In genomic region chr10:69065406-69066361, GRCh38 we compare ENCODE assay signal across 9 cellular contexts. TPM values are rescaled to one million over a fixed set of nuclear protein-coding genes. Genes with fewer than 3 reads are reported as not detected.
DNase-seq lines count a peak whose midpoint lies in the region; ATAC-seq, FAIRE-seq and TF ChIP-seq lines count a peak whose summit lies in the region.
"Had no signal": no experiment of that assay in that cellular context is flagged by ENCODE, and none has a peak within 500 bp of the region (broad histone marks: within the 10 kb centered on the region; RNA-seq: fewer than 3 reads in every experiment).

No MANE protein-coding gene starts in this region.

- peak overlapping the region; percentile 18 for H3K9ac ChIP-seq in astrocyte (ENCODE audit: low read length)

- no peak for FAIRE-seq in astrocyte (lab: Jason Lieb, UNC)

- DNase-seq in CD4-positive, alpha-beta T cell = no peak
- DNase-seq in HL-60 (ENCODE audit: low read depth in 1 of 2, low spot score in 1 of 2) (peak in 1 of 2 experiments; percentile 84), astrocyte (ENCODE audit: low read depth) (peak; percentile 53), hippocampal formation (lab: John Stamatoyannopoulos, UW) (no peak)
- peak in 1 of 9 donors; percentile 80 for DNase-seq in naive thymus-derived CD4-positive, alpha-beta T cell
- DNase-seq in CD8-positive, alpha-beta memory T cell = no peak
- no peak for DNase-seq in CD8-positive, alpha-beta T cell

- no peaks in the 10 kb centered on the region for H4K20me1 ChIP-seq in astrocyte (ENCODE audit: insufficient read depth, low read length)

- H3K27me3 ChIP-seq in CD4-positive, alpha-beta T cell (ENCODE audit: control insufficient read depth, insufficient read depth, low read length) = no peaks in the 10 kb centered on the region
- H3K27me3 ChIP-seq in HL-60 (ENCODE audit: insufficient read depth, poor library complexity, severe bottlenecking) (no peaks in the 10 kb centered on the region), astrocyte (ENCODE audit: insufficient read depth, low read length) (no peaks in the 10 kb centered on the region)
- no peaks in the 10 kb centered on the region for H3K27me3 ChIP-seq in naive thymus-derived CD4-positive, alpha-beta T cell (ENCODE audit: control insufficient read depth in 2 of 2, insufficient read depth in 2 of 2, low read length in 2 of 2)
- no peaks in the 10 kb centered on the region for H3K27me3 ChIP-seq in CD8-positive, alpha-beta memory T cell (ENCODE audit: insufficient read depth, low read length, poor library complexity, severe bottlenecking)
- H3K27me3 ChIP-seq in CD8-positive, alpha-beta T cell (ENCODE audit: insufficient read depth, low read length) = no peaks in the 10 kb centered on the region

- H3K79me2 ChIP-seq in astrocyte (ENCODE audit: insufficient read depth, low read length) = no peaks in the 10 kb centered on the region

- CTCF ChIA-PET in CD4-positive, alpha-beta T cell (lab: Charles Lee) = interaction anchor here (0.7 to 1.3 kb wide), 2 partner anchors 17 to 28 kb away, joined by 3 to 4 read pairs; no protein-coding TSS in a partner anchor
- CTCF ChIA-PET in naive thymus-derived CD4-positive, alpha-beta T cell (lab: Charles Lee) = interaction anchor here (1.7 kb wide), 1 partner anchor 60 kb away, joined by 8 read pairs; no protein-coding TSS in a partner anchor
- CTCF ChIA-PET in CD8-positive, alpha-beta memory T cell (lab: Charles Lee) = interaction anchor here (0.7 to 1.3 kb wide), 4 partner anchors 9 to 28 kb away, joined by 3 to 4 read pairs (median 3); no protein-coding TSS in a partner anchor
- CTCF ChIA-PET in CD8-positive, alpha-beta T cell (lab: Charles Lee) = interaction anchor here (1.1 kb wide), 1 partner anchor 62 kb away, joined by 3 read pairs; no protein-coding TSS in a partner anchor

- H2AFZ ChIP-seq in astrocyte (ENCODE audit: low read depth, low read length) = peak overlapping the region; percentile 51

- H3K9me3 Mint-ChIP-seq in CD4-positive, alpha-beta T cell = no peaks in the 10 kb centered on the region
- no peaks in the 10 kb centered on the region for H3K9me3 Mint-ChIP-seq in astrocyte (ENCODE audit: unreplicated experiment)
- H3K9me3 Mint-ChIP-seq in naive thymus-derived CD4-positive, alpha-beta T cell = no peaks in the 10 kb centered on the region
- no peaks in the 10 kb centered on the region for H3K9me3 Mint-ChIP-seq in CD8-positive, alpha-beta memory T cell
- no peaks in the 10 kb centered on the region for H3K9me3 Mint-ChIP-seq in CD8-positive, alpha-beta T cell

- no peaks in the 10 kb centered on the region for H3K27me3 Mint-ChIP-seq in CD4-positive, alpha-beta T cell
- H3K27me3 Mint-ChIP-seq in astrocyte (ENCODE audit: low read depth, unreplicated experiment) = peaks cover 19% of the 10 kb centered on the region
- H3K27me3 Mint-ChIP-seq in naive thymus-derived CD4-positive, alpha-beta T cell = no peaks in the 10 kb centered on the region
- H3K27me3 Mint-ChIP-seq in CD8-positive, alpha-beta memory T cell = peaks cover 0 to 2% of the 10 kb centered on the region in 2 donors
- H3K27me3 Mint-ChIP-seq in CD8-positive, alpha-beta T cell (ENCODE audit: low read depth) = no peaks in the 10 kb centered on the region

- no peaks in the 10 kb centered on the region for H3K9me3 ChIP-seq in CD4-positive, alpha-beta T cell (ENCODE audit: control insufficient read depth, low read length)
- H3K9me3 ChIP-seq in astrocyte (ENCODE audit: insufficient read depth, low read depth, low read length) = no peaks in the 10 kb centered on the region
- no peaks in the 10 kb centered on the region for H3K9me3 ChIP-seq in naive thymus-derived CD4-positive, alpha-beta T cell (ENCODE audit: control insufficient read depth in 2 of 3, low read length in 3 of 3)
- no peaks in the 10 kb centered on the region for H3K9me3 ChIP-seq in CD8-positive, alpha-beta memory T cell (ENCODE audit: low read length)
- no peaks in the 10 kb centered on the region for H3K9me3 ChIP-seq in CD8-positive, alpha-beta T cell (ENCODE audit: low read length)

- H3K4me1 ChIP-seq in astrocyte (ENCODE audit: insufficient read depth, low read length) = peaks cover 20% of the 10 kb centered on the region
- H3K4me1 ChIP-seq in naive thymus-derived CD4-positive, alpha-beta T cell (ENCODE audit: control insufficient read depth in 2 of 2, insufficient read depth in 2 of 2, low read length in 2 of 2) = peaks cover 12 to 13% of the 10 kb centered on the region in 2 donors
- H3K4me1 ChIP-seq in CD8-positive, alpha-beta memory T cell (ENCODE audit: insufficient read depth, low read length) = peaks cover 14% of the 10 kb centered on the region
- H3K4me1 ChIP-seq in CD8-positive, alpha-beta T cell (ENCODE audit: insufficient read depth, low read length) = peaks cover 14% of the 10 kb centered on the region

- no peaks in the 10 kb centered on the region for H3K36me3 Mint-ChIP-seq in CD4-positive, alpha-beta T cell (ENCODE audit: low read depth)
- H3K36me3 Mint-ChIP-seq in astrocyte (ENCODE audit: low read depth, unreplicated experiment) = no peaks in the 10 kb centered on the region
- H3K36me3 Mint-ChIP-seq in naive thymus-derived CD4-positive, alpha-beta T cell = peaks cover 0 to 3% (median 0%) of the 10 kb centered on the region in 5 donors
- H3K36me3 Mint-ChIP-seq in CD8-positive, alpha-beta memory T cell = no peaks in the 10 kb centered on the region
- no peaks in the 10 kb centered on the region for H3K36me3 Mint-ChIP-seq in CD8-positive, alpha-beta T cell

- H3K27ac Mint-ChIP-seq in CD4-positive, alpha-beta T cell = no peak overlapping the region
- peak overlapping the region; percentile 34 for H3K27ac Mint-ChIP-seq in astrocyte (ENCODE audit: unreplicated experiment)
- peak overlapping the region in 4 of 9 donors; percentile 29 to 84 (median 81) for H3K27ac Mint-ChIP-seq in naive thymus-derived CD4-positive, alpha-beta T cell
- H3K27ac Mint-ChIP-seq in CD8-positive, alpha-beta memory T cell = peak overlapping the region in 1 of 8 donors; percentile 28
- no peak overlapping the region for H3K27ac Mint-ChIP-seq in CD8-positive, alpha-beta T cell

- no peak overlapping the region for H3K27ac ChIP-seq in CD4-positive, alpha-beta T cell (ENCODE audit: low read depth, low read length)
- peak overlapping the region; percentile 97 for H3K27ac ChIP-seq in HL-60 (replicated peaks)
- H3K27ac ChIP-seq in astrocyte (ENCODE audit: low read depth, low read length) = peak overlapping the region; percentile 31
- no peak overlapping the region for H3K27ac ChIP-seq in naive thymus-derived CD4-positive, alpha-beta T cell (ENCODE audit: low read depth, low read length)
- no peak overlapping the region for H3K27ac ChIP-seq in CD8-positive, alpha-beta memory T cell (ENCODE audit: low read depth, low read length)
- H3K27ac ChIP-seq in CD8-positive, alpha-beta T cell (ENCODE audit: low read depth, low read length) = no peak overlapping the region

- peaks cover 26% of the 10 kb centered on the region for H3K4me1 Mint-ChIP-seq in CD4-positive, alpha-beta T cell (ENCODE audit: low read depth)
- H3K4me1 Mint-ChIP-seq in astrocyte (ENCODE audit: low read depth, unreplicated experiment) = peaks cover 9% of the 10 kb centered on the region
- peaks cover 13 to 41% (median 20%) of the 10 kb centered on the region in 7 donors for H3K4me1 Mint-ChIP-seq in naive thymus-derived CD4-positive, alpha-beta T cell
- H3K4me1 Mint-ChIP-seq in CD8-positive, alpha-beta memory T cell = peaks cover 14 to 22% (median 14%) of the 10 kb centered on the region in 3 donors
- H3K4me1 Mint-ChIP-seq in CD8-positive, alpha-beta T cell (ENCODE audit: low read depth) = peaks cover 15% of the 10 kb centered on the region

- H3K4me2 ChIP-seq in astrocyte (ENCODE audit: low read length) = peak overlapping the region; percentile 44

- peak; percentile 27 for ATAC-seq in CD4-positive, alpha-beta T cell (ENCODE audit: poor library complexity)
- peak; percentile 64 for ATAC-seq in GM19463 (IDR thresholded peaks at IDR 0.05; ENCODE audit: unreplicated experiment)
- ATAC-seq in naive thymus-derived CD4-positive, alpha-beta T cell = peak; percentile 64
- no peak for ATAC-seq in CD8-positive, alpha-beta T cell
- ATAC-seq: HCT116 had no signal

- H3K4me3 Mint-ChIP-seq in CD4-positive, alpha-beta T cell = no peak overlapping the region
- H3K4me3 Mint-ChIP-seq in astrocyte (ENCODE audit: unreplicated experiment) = no peak overlapping the region
- H3K4me3 Mint-ChIP-seq in naive thymus-derived CD4-positive, alpha-beta T cell = peak overlapping the region in 1 of 10 donors; percentile 44
- H3K4me3 Mint-ChIP-seq in CD8-positive, alpha-beta memory T cell = no peak overlapping the region
- no peak overlapping the region for H3K4me3 Mint-ChIP-seq in CD8-positive, alpha-beta T cell

- H3K4me3 ChIP-seq in HL-60 (replicated peaks; ENCODE audit: insufficient read depth, low read length) = no peak overlapping the region
- no peak overlapping the region for H3K4me3 ChIP-seq in astrocyte (ENCODE audit: insufficient read depth, low read depth, low read length)
- no peak overlapping the region for H3K4me3 ChIP-seq in naive thymus-derived CD4-positive, alpha-beta T cell (ENCODE audit: low read length)
- H3K4me3 ChIP-seq in CD8-positive, alpha-beta memory T cell (ENCODE audit: low read length) = no peak overlapping the region
- H3K4me3 ChIP-seq in CD8-positive, alpha-beta T cell (ENCODE audit: low read depth, low read length) = no peak overlapping the region

- intact Hi-C loops in CD4-positive, alpha-beta T cell (cut with DNase I, micrococcal nuclease) = loop anchor here in 1 of 2 experiments (2.0 kb wide), 1 partner anchor 17 kb away; no protein-coding TSS in a partner anchor
- intact Hi-C loops in naive thymus-derived CD4-positive, alpha-beta T cell (cut with micrococcal nuclease) = loop anchor here in 1 of 2 donors (1.0 to 2.0 kb wide), 2 partner anchors 20 to 23 kb away; partner anchors contain the start of gene SRGN
- intact Hi-C loops in CD8-positive, alpha-beta T cell (cut with DNase I, micrococcal nuclease) = no loop called here

- no peaks in the 10 kb centered on the region for H3K36me3 ChIP-seq in astrocyte (ENCODE audit: insufficient read depth, low read length)
- no peaks in the 10 kb centered on the region for H3K36me3 ChIP-seq in naive thymus-derived CD4-positive, alpha-beta T cell (ENCODE audit: control insufficient read depth in 2 of 3, insufficient read depth in 3 of 3, low read length in 3 of 3)
- H3K36me3 ChIP-seq in CD8-positive, alpha-beta memory T cell (ENCODE audit: insufficient read depth, low read length) = no peaks in the 10 kb centered on the region
- no peaks in the 10 kb centered on the region for H3K36me3 ChIP-seq in CD8-positive, alpha-beta T cell (ENCODE audit: insufficient read depth, low read length)

- no peak for TF ChIP-seq CTCF in CD4-positive, alpha-beta T cell (IDR thresholded peaks at IDR 0.05)
- TF ChIP-seq CTCF in HL-60 (IDR thresholded peaks at IDR 0.05; ENCODE audit: insufficient read depth, low read length) (no peak), astrocyte (IDR thresholded peaks at IDR 0.05; ENCODE audit: insufficient read depth, low read depth, low read length) (no peak)
- TF ChIP-seq CTCF in CD8-positive, alpha-beta T cell (IDR thresholded peaks at IDR 0.05) = no peak

- POLR2A ChIA-PET in CD4-positive, alpha-beta T cell (lab: Charles Lee) = interaction anchor here (0.9 to 1.2 kb wide), 2 partner anchors 21 kb away, joined by 3 to 4 read pairs; no protein-coding TSS in a partner anchor
- POLR2A ChIA-PET in naive thymus-derived CD4-positive, alpha-beta T cell (lab: Charles Lee) = interaction anchor here (0.7 to 1.5 kb wide), 4 partner anchors 9 to 50 kb away, joined by 3 to 4 read pairs (median 3); no protein-coding TSS in a partner anchor
- POLR2A ChIA-PET in CD8-positive, alpha-beta memory T cell (lab: Charles Lee) = interaction anchor here (1.1 to 1.4 kb wide), 3 partner anchors 9 to 21 kb away, joined by 3 read pairs; no protein-coding TSS in a partner anchor
- POLR2A ChIA-PET in CD8-positive, alpha-beta T cell (lab: Charles Lee) = interaction anchor here (1.1 to 1.4 kb wide), 2 partner anchors 22 to 27 kb away, joined by 3 to 5 read pairs; partner anchors contain the start of gene SRGN

RNA-seq across cellular contexts. Expression of gene SRGN, which starts 22.2 kb away (rescaled TPM):
- total RNA-seq in CD4-positive, alpha-beta T cell = 100 to 1,000 TPM; 342 to 353 TPM
- 0.30 TPM in 1 of 2 replicates, not detected in the other for total RNA-seq in astrocyte
- total RNA-seq in naive thymus-derived CD4-positive, alpha-beta T cell = 100 to 1,000 TPM in 3 of 5 experiments, 10 to 100 TPM in 2; 66.6 to 748 (median 227) TPM
- 100 to 1,000 TPM in 1 of 2 donors, 10 to 100 TPM in 1; 79.1 to 118 TPM for polyA plus RNA-seq in naive thymus-derived CD4-positive, alpha-beta T cell
- 100 to 1,000 TPM; 659 to 662 TPM for total RNA-seq in CD8-positive, alpha-beta memory T cell
- polyA plus RNA-seq in CD8-positive, alpha-beta memory T cell = 274 TPM
- total RNA-seq in CD8-positive, alpha-beta T cell = 100 to 1,000 TPM; 570 to 583 TPM

RNA-seq across cellular contexts. Expression of gene VPS26A, which starts 58.3 kb away (rescaled TPM):
- 10 to 100 TPM; 32.8 to 33.0 TPM for total RNA-seq in CD4-positive, alpha-beta T cell
- total RNA-seq in astrocyte = 51.8 and 61.6 TPM in 2 replicates
- total RNA-seq in naive thymus-derived CD4-positive, alpha-beta T cell = 10 to 100 TPM; 25.5 to 35.0 (median 29.5) TPM
- 10 to 100 TPM; 27.4 to 29.1 TPM for polyA plus RNA-seq in naive thymus-derived CD4-positive, alpha-beta T cell
- 10 to 100 TPM; 44.8 to 46.7 TPM for total RNA-seq in CD8-positive, alpha-beta memory T cell
- 38.6 TPM for polyA plus RNA-seq in CD8-positive, alpha-beta memory T cell
- total RNA-seq in CD8-positive, alpha-beta T cell = 10 to 100 TPM; 48.6 to 50.3 TPM

Comparison
In these comparisons a context has a peak if more than half of its experiments do, and no peak if none do; other contexts are left out.
1. H3K27ac ChIP-seq: peak in HL-60 (single experiment) and astrocyte (single experiment); none in CD4-positive, alpha-beta T cell (single experiment), naive thymus-derived CD4-positive, alpha-beta T cell (single experiment), CD8-positive, alpha-beta memory T cell (single experiment) and CD8-positive, alpha-beta T cell (single experiment).
2. RNA of gene SRGN, which starts 22.2 kb away (total RNA-seq): 659 to 662 TPM in CD8-positive, alpha-beta memory T cell, 570 to 583 TPM in CD8-positive, alpha-beta T cell, 342 to 353 TPM in CD4-positive, alpha-beta T cell and 66.6 to 748 TPM in naive thymus-derived CD4-positive, alpha-beta T cell; 0.30 TPM in astrocyte; every median in the first group is over 10 times any median in the second.